Comparison of ENCODE assay signal across 8 cellular contexts in genomic region chr1:229430761-229431269, GRCh38. TPM values are rescaled to one million over a fixed set of nuclear protein-coding genes. Genes with fewer than 3 reads are reported as not detected.
A peak's percentile ranks its signal among the peaks of the same experiment; 100 is the strongest.
DNase-seq lines count a peak whose midpoint lies in the region; ATAC-seq and TF ChIP-seq lines count a peak whose summit lies in the region.

No MANE protein-coding gene starts in this region.

- no peak overlapping the region for H2BK120ac ChIP-seq in IMR-90 (ENCODE audit: low read depth, low read length)

- H3K4me1 ChIP-seq in IMR-90 (ENCODE audit: control insufficient read depth, insufficient read depth, low read length) = no peaks in the 10 kb centered on the region; the same call in 1 of the 2 replicates
- H3K4me1 ChIP-seq in right cardiac atrium (ENCODE audit: control insufficient read depth, insufficient read depth, low read length) = peaks cover 3% of the 10 kb centered on the region

- no CpG with 5 or more reads among the region's 16 CpGs for WGBS in IMR-90 (ENCODE audit: extremely low coverage in 2 of 2, insufficient read length in 1 of 2), 2 experiments
- WGBS in right cardiac atrium = 3% methylated on average over 16 of the region's 16 CpGs

- H3K9ac ChIP-seq in IMR-90 (ENCODE audit: low read depth, low read length) = no peak overlapping the region

- H3K56ac ChIP-seq in IMR-90 (ENCODE audit: extremely low read depth, insufficient read depth, low read length) = no peak overlapping the region

- peaks cover 57% of the 10 kb centered on the region for H3K27me3 Mint-ChIP-seq in activated T-helper 17 cell treated with anti-CD3 and anti-CD28 coated beads, Interleukin-2, amount 50 U/mL, for 72 hours

- H3K4me1 Mint-ChIP-seq in activated T-helper 17 cell treated with anti-CD3 and anti-CD28 coated beads, Interleukin-2, amount 50 U/mL, for 72 hours = peaks cover 9% of the 10 kb centered on the region

- no peak overlapping the region for H3K14ac ChIP-seq in IMR-90 (replicated peaks; ENCODE audit: low read depth, low read length)

- no peaks in the 10 kb centered on the region for H3K79me1 ChIP-seq in IMR-90 (ENCODE audit: low read depth in 1 of 2, low read length in 2 of 2)

- H3K9me3 ChIP-seq in IMR-90 (ENCODE audit: control insufficient read depth, insufficient read depth, low read length) = peaks cover 9% of the 10 kb centered on the region
- no peaks in the 10 kb centered on the region for H3K9me3 ChIP-seq in right cardiac atrium (ENCODE audit: control insufficient read depth, low read length)

- peak; percentile 14; the same call in 1 of the 2 replicates for TF ChIP-seq RAD21 in IMR-90 (IDR thresholded peaks at IDR 0.05; ENCODE audit: low read length)

- peak overlapping the region; percentile 58; the same call in 1 of the 2 replicates for H3K4me2 ChIP-seq in IMR-90 (ENCODE audit: low read depth, low read length)

- no peak overlapping the region for H2AK5ac ChIP-seq in IMR-90 (ENCODE audit: low read depth, low read length)

- no peak overlapping the region for H4K91ac ChIP-seq in IMR-90 (ENCODE audit: insufficient read depth, low read depth, low read length)

- ATAC-seq in IMR-90 (ENCODE audit: low read depth) = peak; percentile 95
- no peak for ATAC-seq in activated T-helper 17 cell treated with anti-CD3 and anti-CD28 coated beads, Interleukin-2, amount 50 U/mL, for 72 hours (replicated peaks)
- ATAC-seq in right cardiac atrium = peak; percentile 78 to 80
- ATAC-seq in GM18505 (IDR thresholded peaks at IDR 0.05; ENCODE audit: unreplicated experiment) = no peak
- ATAC-seq in HG02970 (IDR thresholded peaks at IDR 0.05; ENCODE audit: low FRiP score, unreplicated experiment) = no peak
- ATAC-seq in HG02840 (IDR thresholded peaks at IDR 0.05; ENCODE audit: low FRiP score, unreplicated experiment) = no peak

- H3K4me3 ChIP-seq in IMR-90 (ENCODE audit: insufficient read depth, low read depth, low read length) (no peak overlapping the region), right cardiac atrium (ENCODE audit: low read length) (no peak overlapping the region)

- no peak overlapping the region for H2AK9ac ChIP-seq in IMR-90 (replicated peaks; ENCODE audit: low read depth, low read length, poor library complexity)

- no peaks in the 10 kb centered on the region for H3K9me1 ChIP-seq in IMR-90 (ENCODE audit: insufficient read depth, low read length)

- CTCF ChIA-PET in IMR-90 (lab: Yijun Ruan, JAX) = interaction anchor here (0.6 kb wide), 1 partner anchor 94 kb away, joined by 3 read pairs; no protein-coding TSS in a partner anchor

- DNase-seq in IMR-90 (peak; percentile 37), right cardiac atrium (peak; percentile 78 to 92 (median 91)), NCI-H1048 (lab: John Stamatoyannopoulos, UW) (no peak)
- DNase-seq in stimulated activated CD4-positive, alpha-beta T cell treated with anti-CD3 and anti-CD28 coated beads, Interleukin-4, amount 100 ng/mL, for 24 hours = peak; percentile 47

- no peak overlapping the region for H3K4ac ChIP-seq in IMR-90 (ENCODE audit: low read depth, low read length)

- H3K27me3 ChIP-seq in IMR-90 (ENCODE audit: control insufficient read depth, insufficient read depth, low read length) = peaks cover 69% of the 10 kb centered on the region
- H3K27me3 ChIP-seq in right cardiac atrium (ENCODE audit: control insufficient read depth, insufficient read depth) = no peaks in the 10 kb centered on the region

- H3K18ac ChIP-seq in IMR-90 (ENCODE audit: low read depth, low read length) = no peak overlapping the region

- H3K9me3 Mint-ChIP-seq in activated T-helper 17 cell treated with anti-CD3 and anti-CD28 coated beads, Interleukin-2, amount 50 U/mL, for 72 hours = no peaks in the 10 kb centered on the region

- in situ Hi-C loops in IMR-90 (cut with MboI; ENCODE audit: low sequenced_read_pairs) = no loop called here

- no peak overlapping the region for H2BK15ac ChIP-seq in IMR-90 (ENCODE audit: low read depth, low read length)

- no TSS peak for BruUV-seq in IMR-90 (replicated peaks; lab: Mats Ljungman, UMichigan)

- H4K5ac ChIP-seq in IMR-90 (ENCODE audit: low read depth, low read length) = no peak overlapping the region

- TF ChIP-seq POLR2A in IMR-90 (IDR thresholded peaks at IDR 0.05; ENCODE audit: low read depth, low read length) (no peak), GM18505 (IDR thresholded peaks at IDR 0.05; ENCODE audit: borderline replicate concordance, extremely low read depth, insufficient read depth, insufficient read length) (no peak)

- intact Hi-C loops in IMR-90 (cut with micrococcal nuclease) (no loop called here), right cardiac atrium (cut with DNase I) (no loop called here)

- POLR2A ChIA-PET in IMR-90 (lab: Charles Lee; ENCODE audit: unreplicated experiment) = no interaction called here

- no peak overlapping the region for H2BK20ac ChIP-seq in IMR-90 (ENCODE audit: low read depth, low read length)

- H4K20me1 ChIP-seq in IMR-90 (ENCODE audit: insufficient read depth, low read length) = no peaks in the 10 kb centered on the region; the same call in 1 of the 2 replicates

- no peak for TF ChIP-seq CTCF in IMR-90 (conservative IDR thresholded peaks at IDR 0.05; ENCODE audit: low read depth, low read length)

- H2AFZ ChIP-seq in IMR-90 (replicated peaks; ENCODE audit: low read length, poor library complexity) = peak overlapping the region; percentile 40

- no peak overlapping the region for H4K8ac ChIP-seq in IMR-90 (ENCODE audit: low read depth in 2 of 2, low read length in 2 of 2)

- no peak overlapping the region for H3K27ac Mint-ChIP-seq in activated T-helper 17 cell treated with anti-CD3 and anti-CD28 coated beads, Interleukin-2, amount 50 U/mL, for 72 hours

- H2BK5ac ChIP-seq in IMR-90 (ENCODE audit: low read depth, low read length, poor library complexity, severe bottlenecking) = no peak overlapping the region

- H3K27ac ChIP-seq in IMR-90 (ENCODE audit: insufficient read depth, low read length) = no peak overlapping the region
- no peak overlapping the region for H3K27ac ChIP-seq in right cardiac atrium (ENCODE audit: low read length)

- dilution Hi-C loops in IMR-90 (cut with HindIII; ENCODE audit: low sequenced_read_pairs, unreplicated experiment) = no loop called here

- no peak overlapping the region for H3K23ac ChIP-seq in IMR-90 (ENCODE audit: low read depth, low read length)

- H3K36me3 Mint-ChIP-seq in activated T-helper 17 cell treated with anti-CD3 and anti-CD28 coated beads, Interleukin-2, amount 50 U/mL, for 72 hours (ENCODE audit: low read depth) = peaks cover 8% of the 10 kb centered on the region

- no peaks in the 10 kb centered on the region; the same call in 1 of the 2 replicates for H3K36me3 ChIP-seq in IMR-90 (ENCODE audit: control insufficient read depth, insufficient read depth, low read length)

- peak overlapping the region; percentile 79 for H3K4me3 Mint-ChIP-seq in activated T-helper 17 cell treated with anti-CD3 and anti-CD28 coated beads, Interleukin-2, amount 50 U/mL, for 72 hours

TF ChIP-seq in IMR-90, 13 proteins besides CTCF, POLR2A, EP300 and RAD21:
- TF ChIP-seq CEBPB (IDR thresholded peaks at IDR 0.05; ENCODE audit: low read depth, low read length) (no peak), RFX5 (IDR thresholded peaks at IDR 0.05; ENCODE audit: low read depth, low read length) (no peak), SMC3 (IDR thresholded peaks at IDR 0.05; ENCODE audit: low read depth, low read length) (no peak), MAZ (IDR thresholded peaks at IDR 0.05; ENCODE audit: borderline replicate concordance, low read depth, low read length) (no peak), FOS (IDR thresholded peaks at IDR 0.05; ENCODE audit: low read depth, low read length) (no peak), RCOR1 (IDR thresholded peaks at IDR 0.05; ENCODE audit: insufficient replicate concordance, low read length) (no peak), MAFK (IDR thresholded peaks at IDR 0.05; ENCODE audit: low read depth, low read length) (no peak), ELK1 (IDR thresholded peaks at IDR 0.05; ENCODE audit: borderline replicate concordance, low read depth, low read length) (no peak), MXI1 (IDR thresholded peaks at IDR 0.05; ENCODE audit: borderline replicate concordance, low read depth, low read length) (no peak)

RNA-seq across cellular contexts. Expression of gene ACTA1, which starts 3.1 kb away (rescaled TPM):
- not detected in 2 replicates for total RNA-seq in IMR-90 (2012; rRNA removed)
- not detected in 2 replicates for polyA plus RNA-seq in IMR-90 (2012; rRNA removed)
- not detected in 2 replicates for polyA plus RNA-seq in IMR-90 (2012; cell fraction: cytosol; rRNA removed)
- 0.78 and 1.9 TPM in 2 replicates for polyA plus RNA-seq in IMR-90 (2012; cell fraction: nucleus; rRNA removed; ENCODE audit: low replicate concordance)
- total RNA-seq in activated T-helper 17 cell treated with anti-CD3 and anti-CD28 coated beads, Interleukin-2, amount 50 U/mL, for 72 hours = not detected
- 100 to 1,000 TPM in 3 of 4 donors, 10 to 100 TPM in 1; 54.5 to 833 (median 171) TPM for total RNA-seq in right cardiac atrium
- polyA plus RNA-seq in right cardiac atrium = 1,262 TPM

Comparison
In these comparisons a context has a peak if more than half of its experiments do, and no peak if none do; other contexts are left out.
1. ATAC-seq: peak in IMR-90 (single experiment) and right cardiac atrium (2 of 2); none in activated T-helper 17 cell treated with anti-CD3 and anti-CD28 coated beads, Interleukin-2, amount 50 U/mL, for 72 hours (single experiment), GM18505 (single experiment), HG02970 (single experiment) and HG02840 (single experiment).
2. RNA of gene ACTA1, which starts 3.1 kb away (total RNA-seq): 54.5 to 833 TPM in right cardiac atrium; not detected in activated T-helper 17 cell treated with anti-CD3 and anti-CD28 coated beads, Interleukin-2, amount 50 U/mL, for 72 hours and not detected in IMR-90; every median in the first group is over 10 times any median in the second.